In the genomic region with DNA sequence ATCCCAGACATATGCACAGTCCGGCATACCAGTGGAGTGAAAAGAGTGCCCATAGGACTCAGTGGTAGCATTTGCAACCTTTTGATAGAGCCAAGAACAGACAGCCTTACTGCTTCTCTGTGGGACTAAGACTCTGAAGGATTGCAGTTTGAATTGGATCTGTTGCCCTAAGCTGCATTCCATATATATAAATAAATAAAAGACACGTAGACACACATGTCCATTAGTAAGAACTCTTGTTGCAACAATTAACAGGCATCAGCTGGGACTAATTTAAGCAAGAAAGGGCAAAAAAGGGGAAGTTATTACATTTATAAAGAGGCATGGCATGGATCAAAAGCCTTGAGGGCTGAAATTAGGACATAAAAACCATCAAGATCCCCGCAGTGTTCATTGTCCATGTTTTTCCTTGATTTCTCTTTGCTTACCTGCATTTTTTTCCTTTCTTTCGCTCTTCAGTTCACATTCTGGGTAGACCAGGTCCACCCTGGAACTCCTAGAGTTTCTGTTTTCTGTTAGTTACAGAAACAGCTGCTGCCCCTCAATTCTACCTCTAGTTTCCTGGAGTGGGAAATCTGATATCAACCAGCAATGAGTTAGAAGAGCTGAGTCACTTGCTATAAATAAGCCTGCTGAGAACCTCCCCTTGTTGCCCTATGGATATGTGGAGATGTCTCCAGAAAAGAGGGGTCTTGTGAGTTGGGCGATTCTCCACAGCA, we compare ENCODE assay signal across 19 cellular contexts.
DNase-seq lines count a peak whose midpoint lies in the region; ATAC-seq, FAIRE-seq and TF ChIP-seq lines count a peak whose summit lies in the region.
"Had no signal": no experiment of that assay in that cellular context is flagged by ENCODE, and none has a peak within 500 bp of the region (broad histone marks: within the 10 kb centered on the region; RNA-seq: fewer than 3 reads in every experiment).

No MANE protein-coding gene starts in this region.

- H3K27ac ChIP-seq in astrocyte (ENCODE audit: low read depth, low read length) (no peak overlapping the region), lower lobe of right lung (no peak overlapping the region), testis (no peak overlapping the region)
- H3K27ac ChIP-seq: neutrophil had no signal

- H4K20me1 ChIP-seq in astrocyte (ENCODE audit: insufficient read depth, low read length), result no peaks in the 10 kb centered on the region

- no peak overlapping the region for H3K9ac ChIP-seq in astrocyte (ENCODE audit: low read length)

- intact Hi-C loops in lower lobe of right lung (cut with DNase I), result no loop called here
- intact Hi-C loops in testis (cut with DNase I; ENCODE audit: low total_unique reads), result no loop called here

- H3K9me3 ChIP-seq in astrocyte (ENCODE audit: insufficient read depth, low read depth, low read length) (no peaks in the 10 kb centered on the region), lower lobe of right lung (no peaks in the 10 kb centered on the region), testis (no peaks in the 10 kb centered on the region)
- H3K9me3 ChIP-seq: neutrophil had no signal

- H3K36me3 ChIP-seq in astrocyte (ENCODE audit: insufficient read depth, low read length) (no peaks in the 10 kb centered on the region), lower lobe of right lung (no peaks in the 10 kb centered on the region), testis (ENCODE audit: low read depth, missing control alignments) (no peaks in the 10 kb centered on the region)
- H3K36me3 ChIP-seq: neutrophil had no signal

- H3K4me1 ChIP-seq in astrocyte (ENCODE audit: insufficient read depth, low read length), result no peaks in the 10 kb centered on the region
- no peaks in the 10 kb centered on the region for H3K4me1 ChIP-seq in lower lobe of right lung
- H3K4me1 ChIP-seq in testis, result no peaks in the 10 kb centered on the region

- H3K27ac Mint-ChIP-seq in astrocyte (ENCODE audit: unreplicated experiment) (peak overlapping the region; percentile 6), nephron progenitor cell (peak overlapping the region; percentile 94)
- H3K27ac Mint-ChIP-seq in T-helper 2 cell treated with Interferon-gamma antibody and Interleukin-4, amounts not matched to agents 5 μg/mL and 100 μg/mL, for 36 hours, result no peak overlapping the region
- H3K27ac Mint-ChIP-seq: activated naive CD8-positive, alpha-beta T cell treated with anti-CD3 and anti-CD28 coated beads, Interleukin-2, amount 50 U/mL, for 24 hours; activated T-cell treated with anti-CD3 and anti-CD28 coated beads, Interleukin-2, amount 50 U/mL, for 72 hours; stimulated activated memory B cell treated with anti-CD40 and anti-IgM and Interleukin-4, amounts not matched to agents 10 μg/mL and 1 μg/mL and 100 μg/mL, for 72 hours had no signal

- H3K27me3 ChIP-seq in astrocyte (ENCODE audit: insufficient read depth, low read length) (no peaks in the 10 kb centered on the region), lower lobe of right lung (ENCODE audit: low read depth) (no peaks in the 10 kb centered on the region), testis (no peaks in the 10 kb centered on the region)
- H3K27me3 ChIP-seq: neutrophil had no signal

- no peaks in the 10 kb centered on the region for H3K79me2 ChIP-seq in astrocyte (ENCODE audit: insufficient read depth, low read length)

- H3K4me3 Mint-ChIP-seq in astrocyte (ENCODE audit: unreplicated experiment) (no peak overlapping the region), nephron progenitor cell (peak overlapping the region; percentile 5)
- no peak overlapping the region for H3K4me3 Mint-ChIP-seq in T-helper 2 cell treated with Interferon-gamma antibody and Interleukin-4, amounts not matched to agents 5 μg/mL and 100 μg/mL, for 36 hours
- H3K4me3 Mint-ChIP-seq: activated naive CD8-positive, alpha-beta T cell treated with anti-CD3 and anti-CD28 coated beads, Interleukin-2, amount 50 U/mL, for 24 hours; activated T-cell treated with anti-CD3 and anti-CD28 coated beads, Interleukin-2, amount 50 U/mL, for 72 hours; H9; IgD-negative memory B cell; stimulated activated memory B cell treated with anti-CD40 and anti-IgM and Interleukin-4, amounts not matched to agents 10 μg/mL and 1 μg/mL and 100 μg/mL, for 72 hours had no signal

- DNase-seq in DMS 273 treated with DMSO at 0.1 percent for 48 hours (lab: John Stamatoyannopoulos, UW) (peak; percentile 1), NCI-H2171 (lab: John Stamatoyannopoulos, UW) (peak; percentile 1), astrocyte (ENCODE audit: low read depth) (no peak), nephron progenitor cell (no peak), lower lobe of right lung (no peak), OCI-M2 (lab: John Stamatoyannopoulos, UW; ENCODE audit: unreplicated experiment) (no peak), testis (no peak)
- no peak for DNase-seq in T-helper 2 cell treated with Interferon-gamma antibody and Interleukin-4, amounts not matched to agents 5 μg/mL and 100 μg/mL, for 36 hours (ENCODE audit: low spot score)
- DNase-seq: activated CD4-positive, alpha-beta T cell treated with anti-CD3 and anti-CD28 coated beads, Interleukin-2, amount 50 U/mL, for 4 hours; activated naive CD8-positive, alpha-beta T cell treated with anti-CD3 and anti-CD28 coated beads, Interleukin-2, amount 50 U/mL, for 24 hours; activated T-cell treated with anti-CD3 and anti-CD28 coated beads, Interleukin-2, amount 50 U/mL, for 72 hours; DND-41; H9; mammary epithelial cell; NCI-H1417; Right ventricle myocardium superior had no signal

- H3K4me3 ChIP-seq in astrocyte (ENCODE audit: insufficient read depth, low read depth, low read length), result no peak overlapping the region
- no peak overlapping the region for H3K4me3 ChIP-seq in lower lobe of right lung
- no peak overlapping the region for H3K4me3 ChIP-seq in testis

- 81 to 91% methylated on average over 5 of the region's 5 CpGs for WGBS in testis, 2 donors

- H3K36me3 Mint-ChIP-seq in astrocyte (ENCODE audit: low read depth, unreplicated experiment) (no peaks in the 10 kb centered on the region), nephron progenitor cell (ENCODE audit: low read depth) (no peaks in the 10 kb centered on the region)
- no peaks in the 10 kb centered on the region for H3K36me3 Mint-ChIP-seq in T-helper 2 cell treated with Interferon-gamma antibody and Interleukin-4, amounts not matched to agents 5 μg/mL and 100 μg/mL, for 36 hours (ENCODE audit: low read depth)
- H3K36me3 Mint-ChIP-seq: IgD-negative memory B cell; stimulated activated memory B cell treated with anti-CD40 and anti-IgM and Interleukin-4, amounts not matched to agents 10 μg/mL and 1 μg/mL and 100 μg/mL, for 72 hours had no signal

- no peak for TF ChIP-seq POLR2A in testis (IDR thresholded peaks at IDR 0.05)

- no peak for TF ChIP-seq CTCF in astrocyte (IDR thresholded peaks at IDR 0.05; ENCODE audit: insufficient read depth, low read depth, low read length)
- no peak for TF ChIP-seq CTCF in nephron progenitor cell (IDR thresholded peaks at IDR 0.05)
- TF ChIP-seq CTCF in lower lobe of right lung (IDR thresholded peaks at IDR 0.05), result no peak
- TF ChIP-seq CTCF in testis (IDR thresholded peaks at IDR 0.05), result no peak

- H3K4me1 Mint-ChIP-seq in astrocyte (ENCODE audit: low read depth, unreplicated experiment) (peaks cover 10% of the 10 kb centered on the region), nephron progenitor cell (peaks cover 33% of the 10 kb centered on the region)
- no peaks in the 10 kb centered on the region for H3K4me1 Mint-ChIP-seq in T-helper 2 cell treated with Interferon-gamma antibody and Interleukin-4, amounts not matched to agents 5 μg/mL and 100 μg/mL, for 36 hours (ENCODE audit: low read depth)
- H3K4me1 Mint-ChIP-seq: activated naive CD8-positive, alpha-beta T cell treated with anti-CD3 and anti-CD28 coated beads, Interleukin-2, amount 50 U/mL, for 24 hours; IgD-negative memory B cell; stimulated activated memory B cell treated with anti-CD40 and anti-IgM and Interleukin-4, amounts not matched to agents 10 μg/mL and 1 μg/mL and 100 μg/mL, for 72 hours had no signal

- no peak for FAIRE-seq in astrocyte (lab: Jason Lieb, UNC)

- H3K9me3 Mint-ChIP-seq in astrocyte (ENCODE audit: unreplicated experiment) (no peaks in the 10 kb centered on the region), nephron progenitor cell (no peaks in the 10 kb centered on the region)
- H3K9me3 Mint-ChIP-seq in T-helper 2 cell treated with Interferon-gamma antibody and Interleukin-4, amounts not matched to agents 5 μg/mL and 100 μg/mL, for 36 hours, result peaks cover 4% of the 10 kb centered on the region
- H3K9me3 Mint-ChIP-seq: activated naive CD8-positive, alpha-beta T cell treated with anti-CD3 and anti-CD28 coated beads, Interleukin-2, amount 50 U/mL, for 24 hours; H9 had no signal

- no peak overlapping the region for H2AFZ ChIP-seq in astrocyte (ENCODE audit: low read depth, low read length)

- H3K4me2 ChIP-seq in astrocyte (ENCODE audit: low read length), result no peak overlapping the region

- H3K27me3 Mint-ChIP-seq in astrocyte (ENCODE audit: low read depth, unreplicated experiment) (no peaks in the 10 kb centered on the region), nephron progenitor cell (ENCODE audit: low read depth, poor library complexity) (peaks cover 7% of the 10 kb centered on the region)
- H3K27me3 Mint-ChIP-seq in T-helper 2 cell treated with Interferon-gamma antibody and Interleukin-4, amounts not matched to agents 5 μg/mL and 100 μg/mL, for 36 hours (ENCODE audit: low read depth), result no peaks in the 10 kb centered on the region
- H3K27me3 Mint-ChIP-seq: activated naive CD8-positive, alpha-beta T cell treated with anti-CD3 and anti-CD28 coated beads, Interleukin-2, amount 50 U/mL, for 24 hours; IgD-negative memory B cell had no signal

- no peak for ATAC-seq in lower lobe of right lung
- ATAC-seq: activated naive CD8-positive, alpha-beta T cell treated with anti-CD3 and anti-CD28 coated beads, Interleukin-2, amount 50 U/mL, for 24 hours; activated T-cell treated with anti-CD3 and anti-CD28 coated beads, Interleukin-2, amount 50 U/mL, for 72 hours; stimulated activated memory B cell treated with anti-CD40 and anti-IgM and Interleukin-4, amounts not matched to agents 10 μg/mL and 1 μg/mL and 100 μg/mL, for 72 hours had no signal

Comparison
In these comparisons a context has a peak if more than half of its experiments do, and no peak if none do; other contexts are left out.
1. DNase-seq: peak in DMS 273 treated with DMSO at 0.1 percent for 48 hours (single experiment) and NCI-H2171 (single experiment); none in astrocyte (single experiment), nephron progenitor cell (single experiment), lower lobe of right lung (single experiment), OCI-M2 (single experiment), T-helper 2 cell treated with Interferon-gamma antibody and Interleukin-4, amounts not matched to agents 5 μg/mL and 100 μg/mL, for 36 hours (single experiment) and testis (single experiment).